ENCODE assay signal across 1 cellular context in the genomic region with DNA sequence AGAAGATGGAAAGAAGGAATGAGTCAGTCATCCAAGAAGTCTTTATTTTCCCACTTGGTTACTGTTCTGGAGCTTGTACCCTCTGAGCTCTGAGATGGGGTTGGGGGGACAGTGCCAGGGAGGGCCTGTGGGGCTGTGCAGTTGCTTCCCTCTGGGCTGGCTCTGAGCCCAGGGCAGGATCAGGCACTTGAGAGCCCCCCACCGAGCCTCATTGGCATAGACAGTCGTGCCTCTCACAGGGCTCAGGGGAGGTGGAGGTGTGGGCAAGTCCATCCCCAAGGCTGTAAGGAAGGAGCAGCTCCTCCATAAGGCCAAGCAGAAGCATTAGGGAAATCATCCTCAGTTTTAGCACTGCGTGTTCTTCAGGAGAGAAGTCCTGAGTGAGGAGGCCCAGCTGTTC.
TF ChIP-seq lines count a peak whose summit lies in the region.

No MANE protein-coding gene starts in this region.

TF ChIP-seq in K562, 482 proteins besides CTCF, POLR2A, EP300 and RAD21:
- TF ChIP-seq CREM (IDR thresholded peaks at IDR 0.05; ENCODE audit: low read depth) (no peak), ZBTB1 (CRISPR knock-in tag; IDR thresholded peaks at IDR 0.05; ENCODE audit: borderline replicate concordance, low read depth) (no peak), SP2 (IDR thresholded peaks at IDR 0.05; ENCODE audit: extremely low read depth, low read depth, low read length, poor library complexity, severe bottlenecking) (no peak), MYBL2 (IDR thresholded peaks at IDR 0.05; ENCODE audit: low read depth) (no peak), MYBL2 (CRISPR knock-in tag; IDR thresholded peaks at IDR 0.05; ENCODE audit: borderline replicate concordance) (no peak), POLR2G (IDR thresholded peaks at IDR 0.05; ENCODE audit: low read depth, low read length) (peak; percentile 60), PML (IDR thresholded peaks at IDR 0.05; ENCODE audit: low read length) (0 out of 2 replicates have a peak, but pooled peaks have one; percentile 32), BACH1 (tag; IDR thresholded peaks at IDR 0.05) (no peak), CAMTA2 (CRISPR knock-in tag; conservative IDR thresholded peaks at IDR 0.05) (no peak), YY1 (IDR thresholded peaks at IDR 0.05; ENCODE audit: borderline replicate concordance in 1 of 3, control insufficient read depth in 1 of 3, extremely low read depth in 1 of 3, insufficient read depth in 3 of 3, insufficient read length in 1 of 3, insufficient replicate concordance in 2 of 3, low read depth in 1 of 3, low read length in 2 of 3) (no peak), EZH2 (IDR thresholded peaks at IDR 0.05; ENCODE audit: borderline replicate concordance, low read depth, low read length) (no peak), ZNF217 (CRISPR knock-in tag; IDR thresholded peaks at IDR 0.05) (no peak), NEUROD1 (IDR thresholded peaks at IDR 0.05; ENCODE audit: borderline replicate concordance, low read depth, low read length, partially characterized antibody) (no peak), KDM1A (IDR thresholded peaks at IDR 0.05) (no peak), KDM5B (IDR thresholded peaks at IDR 0.05; ENCODE audit: insufficient replicate concordance, low read depth, low read length) (no peak), ZNF75A (CRISPR knock-in tag; IDR thresholded peaks at IDR 0.05) (no peak), RBFOX2 (IDR thresholded peaks at IDR 0.05; ENCODE audit: low read depth, low read length) (peak; percentile 36; the same call in 1 of the 2 replicates), ZNF146 (CRISPR knock-in tag; IDR thresholded peaks at IDR 0.05; ENCODE audit: unreplicated experiment) (no peak), ZC3H4 (CRISPR knock-in tag; IDR thresholded peaks at IDR 0.05; ENCODE audit: borderline replicate concordance) (no peak), NFIC (IDR thresholded peaks at IDR 0.05) (0 out of 2 replicates have a peak, but pooled peaks have one; percentile 13), MYNN (IDR thresholded peaks at IDR 0.05) (0 out of 2 replicates have a peak, but pooled peaks have one; percentile 2), MYNN (CRISPR knock-in tag; IDR thresholded peaks at IDR 0.05) (no peak), SNRNP70 (optimal IDR thresholded peaks at IDR 0.05; ENCODE audit: low read depth, low read length) (no peak), MCM5 (IDR thresholded peaks at IDR 0.05; ENCODE audit: low read depth) (no peak), FOXK2 (conservative IDR thresholded peaks at IDR 0.05 in 1 of 2, IDR thresholded peaks at IDR 0.05 in 1 of 2; ENCODE audit: low read depth in 2 of 2) (no peak), ESRRB (CRISPR knock-in tag; IDR thresholded peaks at IDR 0.05; ENCODE audit: borderline replicate concordance) (no peak), BRCA1 (IDR thresholded peaks at IDR 0.05) (no peak), BRCA1 (CRISPR knock-in tag; IDR thresholded peaks at IDR 0.05) (no peak), BRF1 (IDR thresholded peaks at IDR 0.05; ENCODE audit: borderline replicate concordance, extremely low read depth, insufficient read length) (no peak)
- TF ChIP-seq, protein P1, sequence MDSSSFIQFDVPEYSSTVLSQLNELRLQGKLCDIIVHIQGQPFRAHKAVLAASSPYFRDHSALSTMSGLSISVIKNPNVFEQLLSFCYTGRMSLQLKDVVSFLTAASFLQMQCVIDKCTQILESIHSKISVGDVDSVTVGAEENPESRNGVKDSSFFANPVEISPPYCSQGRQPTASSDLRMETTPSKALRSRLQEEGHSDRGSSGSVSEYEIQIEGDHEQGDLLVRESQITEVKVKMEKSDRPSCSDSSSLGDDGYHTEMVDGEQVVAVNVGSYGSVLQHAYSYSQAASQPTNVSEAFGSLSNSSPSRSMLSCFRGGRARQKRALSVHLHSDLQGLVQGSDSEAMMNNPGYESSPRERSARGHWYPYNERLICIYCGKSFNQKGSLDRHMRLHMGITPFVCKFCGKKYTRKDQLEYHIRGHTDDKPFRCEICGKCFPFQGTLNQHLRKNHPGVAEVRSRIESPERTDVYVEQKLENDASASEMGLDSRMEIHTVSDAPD (CRISPR knock-in tag; IDR thresholded peaks at IDR 0.05): no peak
- TF ChIP-seq, protein P2, sequence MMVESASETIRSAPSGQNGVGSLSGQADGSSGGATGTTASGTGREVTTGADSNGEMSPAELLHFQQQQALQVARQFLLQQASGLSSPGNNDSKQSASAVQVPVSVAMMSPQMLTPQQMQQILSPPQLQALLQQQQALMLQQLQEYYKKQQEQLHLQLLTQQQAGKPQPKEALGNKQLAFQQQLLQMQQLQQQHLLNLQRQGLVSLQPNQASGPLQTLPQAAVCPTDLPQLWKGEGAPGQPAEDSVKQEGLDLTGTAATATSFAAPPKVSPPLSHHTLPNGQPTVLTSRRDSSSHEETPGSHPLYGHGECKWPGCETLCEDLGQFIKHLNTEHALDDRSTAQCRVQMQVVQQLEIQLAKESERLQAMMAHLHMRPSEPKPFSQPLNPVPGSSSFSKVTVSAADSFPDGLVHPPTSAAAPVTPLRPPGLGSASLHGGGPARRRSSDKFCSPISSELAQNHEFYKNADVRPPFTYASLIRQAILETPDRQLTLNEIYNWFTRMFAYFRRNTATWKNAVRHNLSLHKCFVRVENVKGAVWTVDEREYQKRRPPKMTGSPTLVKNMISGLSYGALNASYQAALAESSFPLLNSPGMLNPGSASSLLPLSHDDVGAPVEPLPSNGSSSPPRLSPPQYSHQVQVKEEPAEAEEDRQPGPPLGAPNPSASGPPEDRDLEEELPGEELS (CRISPR knock-in tag; IDR thresholded peaks at IDR 0.05; ENCODE audit: borderline replicate concordance): no peak
- TF ChIP-seq, protein P3, sequence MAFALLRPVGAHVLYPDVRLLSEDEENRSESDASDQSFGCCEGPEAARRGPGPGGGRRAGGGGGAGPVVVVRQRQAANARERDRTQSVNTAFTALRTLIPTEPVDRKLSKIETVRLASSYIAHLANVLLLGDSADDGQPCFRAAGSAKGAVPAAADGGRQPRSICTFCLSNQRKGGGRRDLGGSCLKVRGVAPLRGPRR (CRISPR knock-in tag; IDR thresholded peaks at IDR 0.05): no peak
- TF ChIP-seq, protein P4, sequence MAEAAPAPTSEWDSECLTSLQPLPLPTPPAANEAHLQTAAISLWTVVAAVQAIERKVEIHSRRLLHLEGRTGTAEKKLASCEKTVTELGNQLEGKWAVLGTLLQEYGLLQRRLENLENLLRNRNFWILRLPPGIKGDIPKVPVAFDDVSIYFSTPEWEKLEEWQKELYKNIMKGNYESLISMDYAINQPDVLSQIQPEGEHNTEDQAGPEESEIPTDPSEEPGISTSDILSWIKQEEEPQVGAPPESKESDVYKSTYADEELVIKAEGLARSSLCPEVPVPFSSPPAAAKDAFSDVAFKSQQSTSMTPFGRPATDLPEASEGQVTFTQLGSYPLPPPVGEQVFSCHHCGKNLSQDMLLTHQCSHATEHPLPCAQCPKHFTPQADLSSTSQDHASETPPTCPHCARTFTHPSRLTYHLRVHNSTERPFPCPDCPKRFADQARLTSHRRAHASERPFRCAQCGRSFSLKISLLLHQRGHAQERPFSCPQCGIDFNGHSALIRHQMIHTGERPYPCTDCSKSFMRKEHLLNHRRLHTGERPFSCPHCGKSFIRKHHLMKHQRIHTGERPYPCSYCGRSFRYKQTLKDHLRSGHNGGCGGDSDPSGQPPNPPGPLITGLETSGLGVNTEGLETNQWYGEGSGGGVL (CRISPR knock-in tag; IDR thresholded peaks at IDR 0.05): no peak
- TF ChIP-seq, protein P5, sequence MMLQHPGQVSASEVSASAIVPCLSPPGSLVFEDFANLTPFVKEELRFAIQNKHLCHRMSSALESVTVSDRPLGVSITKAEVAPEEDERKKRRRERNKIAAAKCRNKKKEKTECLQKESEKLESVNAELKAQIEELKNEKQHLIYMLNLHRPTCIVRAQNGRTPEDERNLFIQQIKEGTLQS (IDR thresholded peaks at IDR 0.05): no peak
- TF ChIP-seq, protein P5 (CRISPR knock-in tag; conservative IDR thresholded peaks at IDR 0.05): no peak
- TF ChIP-seq, protein P6, sequence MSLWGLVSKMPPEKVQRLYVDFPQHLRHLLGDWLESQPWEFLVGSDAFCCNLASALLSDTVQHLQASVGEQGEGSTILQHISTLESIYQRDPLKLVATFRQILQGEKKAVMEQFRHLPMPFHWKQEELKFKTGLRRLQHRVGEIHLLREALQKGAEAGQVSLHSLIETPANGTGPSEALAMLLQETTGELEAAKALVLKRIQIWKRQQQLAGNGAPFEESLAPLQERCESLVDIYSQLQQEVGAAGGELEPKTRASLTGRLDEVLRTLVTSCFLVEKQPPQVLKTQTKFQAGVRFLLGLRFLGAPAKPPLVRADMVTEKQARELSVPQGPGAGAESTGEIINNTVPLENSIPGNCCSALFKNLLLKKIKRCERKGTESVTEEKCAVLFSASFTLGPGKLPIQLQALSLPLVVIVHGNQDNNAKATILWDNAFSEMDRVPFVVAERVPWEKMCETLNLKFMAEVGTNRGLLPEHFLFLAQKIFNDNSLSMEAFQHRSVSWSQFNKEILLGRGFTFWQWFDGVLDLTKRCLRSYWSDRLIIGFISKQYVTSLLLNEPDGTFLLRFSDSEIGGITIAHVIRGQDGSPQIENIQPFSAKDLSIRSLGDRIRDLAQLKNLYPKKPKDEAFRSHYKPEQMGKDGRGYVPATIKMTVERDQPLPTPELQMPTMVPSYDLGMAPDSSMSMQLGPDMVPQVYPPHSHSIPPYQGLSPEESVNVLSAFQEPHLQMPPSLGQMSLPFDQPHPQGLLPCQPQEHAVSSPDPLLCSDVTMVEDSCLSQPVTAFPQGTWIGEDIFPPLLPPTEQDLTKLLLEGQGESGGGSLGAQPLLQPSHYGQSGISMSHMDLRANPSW (CRISPR knock-in tag; IDR thresholded peaks at IDR 0.05): no peak
- TF ChIP-seq, protein P7, sequence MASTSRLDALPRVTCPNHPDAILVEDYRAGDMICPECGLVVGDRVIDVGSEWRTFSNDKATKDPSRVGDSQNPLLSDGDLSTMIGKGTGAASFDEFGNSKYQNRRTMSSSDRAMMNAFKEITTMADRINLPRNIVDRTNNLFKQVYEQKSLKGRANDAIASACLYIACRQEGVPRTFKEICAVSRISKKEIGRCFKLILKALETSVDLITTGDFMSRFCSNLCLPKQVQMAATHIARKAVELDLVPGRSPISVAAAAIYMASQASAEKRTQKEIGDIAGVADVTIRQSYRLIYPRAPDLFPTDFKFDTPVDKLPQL (IDR thresholded peaks at IDR 0.05; ENCODE audit: extremely low read depth, insufficient read length): no peak
- TF ChIP-seq, protein P8, sequence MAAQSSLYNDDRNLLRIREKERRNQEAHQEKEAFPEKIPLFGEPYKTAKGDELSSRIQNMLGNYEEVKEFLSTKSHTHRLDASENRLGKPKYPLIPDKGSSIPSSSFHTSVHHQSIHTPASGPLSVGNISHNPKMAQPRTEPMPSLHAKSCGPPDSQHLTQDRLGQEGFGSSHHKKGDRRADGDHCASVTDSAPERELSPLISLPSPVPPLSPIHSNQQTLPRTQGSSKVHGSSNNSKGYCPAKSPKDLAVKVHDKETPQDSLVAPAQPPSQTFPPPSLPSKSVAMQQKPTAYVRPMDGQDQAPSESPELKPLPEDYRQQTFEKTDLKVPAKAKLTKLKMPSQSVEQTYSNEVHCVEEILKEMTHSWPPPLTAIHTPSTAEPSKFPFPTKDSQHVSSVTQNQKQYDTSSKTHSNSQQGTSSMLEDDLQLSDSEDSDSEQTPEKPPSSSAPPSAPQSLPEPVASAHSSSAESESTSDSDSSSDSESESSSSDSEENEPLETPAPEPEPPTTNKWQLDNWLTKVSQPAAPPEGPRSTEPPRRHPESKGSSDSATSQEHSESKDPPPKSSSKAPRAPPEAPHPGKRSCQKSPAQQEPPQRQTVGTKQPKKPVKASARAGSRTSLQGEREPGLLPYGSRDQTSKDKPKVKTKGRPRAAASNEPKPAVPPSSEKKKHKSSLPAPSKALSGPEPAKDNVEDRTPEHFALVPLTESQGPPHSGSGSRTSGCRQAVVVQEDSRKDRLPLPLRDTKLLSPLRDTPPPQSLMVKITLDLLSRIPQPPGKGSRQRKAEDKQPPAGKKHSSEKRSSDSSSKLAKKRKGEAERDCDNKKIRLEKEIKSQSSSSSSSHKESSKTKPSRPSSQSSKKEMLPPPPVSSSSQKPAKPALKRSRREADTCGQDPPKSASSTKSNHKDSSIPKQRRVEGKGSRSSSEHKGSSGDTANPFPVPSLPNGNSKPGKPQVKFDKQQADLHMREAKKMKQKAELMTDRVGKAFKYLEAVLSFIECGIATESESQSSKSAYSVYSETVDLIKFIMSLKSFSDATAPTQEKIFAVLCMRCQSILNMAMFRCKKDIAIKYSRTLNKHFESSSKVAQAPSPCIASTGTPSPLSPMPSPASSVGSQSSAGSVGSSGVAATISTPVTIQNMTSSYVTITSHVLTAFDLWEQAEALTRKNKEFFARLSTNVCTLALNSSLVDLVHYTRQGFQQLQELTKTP (IDR thresholded peaks at IDR 0.05; ENCODE audit: low read depth in 1 of 2, partially characterized antibody in 2 of 2): no peak
TF ChIP-seq in K562: peak in this region for 5.
